ENCODE assay signal across 7 cellular contexts in the genomic region with DNA sequence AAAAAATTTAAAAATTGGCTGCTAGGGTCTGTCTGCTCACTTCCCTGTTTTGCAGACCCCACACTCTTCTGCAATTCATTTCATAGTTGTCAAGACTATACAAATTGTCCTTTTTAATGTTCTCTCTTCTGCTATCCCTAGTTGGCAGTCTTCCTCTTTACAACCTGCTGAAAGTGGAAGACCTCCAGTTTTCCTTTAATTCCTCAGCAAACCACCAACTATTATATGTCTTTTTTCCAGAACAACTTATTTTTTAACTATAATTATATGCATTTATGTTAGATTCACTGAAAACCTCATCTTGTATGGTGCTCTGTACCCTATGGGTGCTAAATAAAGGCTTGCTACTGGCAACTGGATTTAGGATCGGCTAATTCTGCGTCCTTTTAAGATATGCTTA. TPM values are rescaled to one million over a fixed set of nuclear protein-coding genes. Genes with fewer than 3 reads are reported as not detected.
DNase-seq lines count a peak whose midpoint lies in the region; ATAC-seq and TF ChIP-seq lines count a peak whose summit lies in the region.

No MANE protein-coding gene starts in this region.

- H2AFZ ChIP-seq in OCI-LY3 (ENCODE audit: low read depth, low read length) = no peak overlapping the region

- H3K79me2 ChIP-seq in OCI-LY3 (ENCODE audit: low read length) = no peaks in the 10 kb centered on the region; the same call in 1 of the 2 replicates

- H3K4me1 ChIP-seq in OCI-LY3 (ENCODE audit: low read length) (peaks cover 22% of the 10 kb centered on the region), skeletal muscle tissue (ENCODE audit: control insufficient read depth in 3 of 3, insufficient read depth in 3 of 3, low read length in 3 of 3) (peaks cover 4 to 7% (median 5%) of the 10 kb centered on the region in 3 donors)

- H3K36me3 ChIP-seq in OCI-LY3 (replicated peaks; ENCODE audit: low read depth, low read length) = peaks cover 19% of the 10 kb centered on the region
- H3K36me3 ChIP-seq in skeletal muscle tissue (ENCODE audit: control insufficient read depth in 3 of 3, insufficient read depth in 3 of 3, low read length in 3 of 3) = peaks cover 0 to 2% (median 0%) of the 10 kb centered on the region in 3 donors

- peak overlapping the region; percentile 79 for H3K27ac ChIP-seq in OCI-LY3 (ENCODE audit: low read length)
- peak overlapping the region; percentile 83 for H3K27ac ChIP-seq in skeletal muscle tissue (ENCODE audit: low read depth, low read length)

- peak overlapping the region; percentile 46 for H3K4me2 ChIP-seq in OCI-LY3 (ENCODE audit: low read length)

- H3K9me3 ChIP-seq in OCI-LY3 (ENCODE audit: insufficient read depth, low read length) (no peaks in the 10 kb centered on the region), skeletal muscle tissue (ENCODE audit: control insufficient read depth in 3 of 3, low read length in 3 of 3) (no peaks in the 10 kb centered on the region)

- peak overlapping the region; percentile 77 for H3K9ac ChIP-seq in OCI-LY3 (ENCODE audit: low read length)
- H3K9ac ChIP-seq in skeletal muscle tissue (ENCODE audit: low read depth in 1 of 3, low read length in 3 of 3) = peak overlapping the region in 2 of 3 donors; percentile 78 to 79

- TF ChIP-seq CTCF in GM12865 (IDR thresholded peaks at IDR 0.05; ENCODE audit: insufficient read depth, low read depth, low read length, missing control alignments) (no peak), OCI-LY3 (IDR thresholded peaks at IDR 0.05; ENCODE audit: low read depth, low read length) (peak; percentile 34), epithelial cell of proximal tubule (conservative IDR thresholded peaks at IDR 0.05; ENCODE audit: low read depth, low read length) (no peak)

- no peaks in the 10 kb centered on the region for H3K27me3 ChIP-seq in OCI-LY3 (ENCODE audit: low read depth, low read length)
- H3K27me3 ChIP-seq in skeletal muscle tissue (ENCODE audit: control insufficient read depth in 3 of 3, insufficient read depth in 3 of 3, low read length in 3 of 3) = no peaks in the 10 kb centered on the region

- no peak for ATAC-seq in HG03196 (IDR thresholded peaks at IDR 0.05; ENCODE audit: unreplicated experiment)

- H4K20me1 ChIP-seq in OCI-LY3 (ENCODE audit: insufficient read depth, low read length) = no peaks in the 10 kb centered on the region; the same call in 1 of the 2 replicates

- H3K4me3 ChIP-seq in GM12865 (ENCODE audit: low read depth, low read length) (peak overlapping the region; percentile 60), OCI-LY3 (ENCODE audit: low read length) (peak overlapping the region; percentile 87), epithelial cell of proximal tubule (ENCODE audit: low read depth, low read length) (peak overlapping the region; percentile 69), skeletal muscle tissue (ENCODE audit: low read length in 3 of 3) (peak overlapping the region; percentile 73 to 87 (median 79))

- DNase-seq in GM12865 (ENCODE audit: low read depth) (no peak), epithelial cell of proximal tubule (ENCODE audit: low read depth) (no peak), kidney glomerular epithelial cell (lab: John Stamatoyannopoulos, UW) (no peak), GDM1 (lab: John Stamatoyannopoulos, UW) (no peak)

RNA-seq across cellular contexts. Expression of gene PHF11, which starts 1.1 kb away (rescaled TPM):
- total RNA-seq in epithelial cell of proximal tubule (21.8 and 33.9 TPM in 2 replicates), skeletal muscle tissue (9.9 TPM)

RNA-seq across cellular contexts. Expression of gene SETDB2, which starts 50.6 kb away (rescaled TPM):
- total RNA-seq in epithelial cell of proximal tubule (4.3 and 5.2 TPM in 2 replicates), skeletal muscle tissue (6.8 TPM)

RNA-seq across cellular contexts. Expression of gene CAB39L, which starts 50.8 kb away (rescaled TPM):
- 5.2 and 7.2 TPM in 2 replicates for total RNA-seq in epithelial cell of proximal tubule
- total RNA-seq in skeletal muscle tissue = 6.8 TPM
